Comparison of ENCODE assay signal across 2 cellular contexts in genomic region chr2:43021791-43022500, GRCh38.
TF ChIP-seq lines count a peak whose summit lies in the region.

No MANE protein-coding gene starts in this region.

TF ChIP-seq in SK-N-SH, 30 proteins besides CTCF, POLR2A, EP300 and RAD21 (continued from another document):
- TF ChIP-seq ZBTB33 (IDR thresholded peaks at IDR 0.05; ENCODE audit: borderline replicate concordance, low read depth): no peak
- TF ChIP-seq MAX (IDR thresholded peaks at IDR 0.05; ENCODE audit: low read depth): no peak
- no peak for TF ChIP-seq FOXJ3 (CRISPR knock-in tag; IDR thresholded peaks at IDR 0.05)
- TF ChIP-seq MXI1 (IDR thresholded peaks at IDR 0.05; ENCODE audit: low read depth, low read length): no peak
- no peak for TF ChIP-seq TEAD4 (IDR thresholded peaks at IDR 0.05; ENCODE audit: borderline replicate concordance, insufficient read depth)
- no peak for TF ChIP-seq USF1 (IDR thresholded peaks at IDR 0.05; ENCODE audit: borderline replicate concordance, low read depth)
- TF ChIP-seq FOXM1 (IDR thresholded peaks at IDR 0.05; ENCODE audit: low read depth): no peak
- TF ChIP-seq ELF1 (IDR thresholded peaks at IDR 0.05): no peak

TF ChIP-seq in SK-N-SH treated with all-trans-retinoic acid at 6 μM for 48 hours, 23 proteins besides CTCF, POLR2A, EP300 and RAD21 (continued from another document):
- TF ChIP-seq CSRNP3 (CRISPR knock-in tag; IDR thresholded peaks at IDR 0.05) (no peak), SNAI2 (CRISPR knock-in tag; IDR thresholded peaks at IDR 0.05) (no peak), OSR1 (CRISPR knock-in tag; IDR thresholded peaks at IDR 0.05) (no peak)
